ENCODE assay signal across 8 cellular contexts in genomic region chr9:120868339-120868675, GRCh38. TPM values are rescaled to one million over a fixed set of nuclear protein-coding genes. Genes with fewer than 3 reads are reported as not detected.
DNase-seq lines count a peak whose midpoint lies in the region; ATAC-seq and TF ChIP-seq lines count a peak whose summit lies in the region.

No MANE protein-coding gene starts in this region.

- H3K9me3 Mint-ChIP-seq in naive thymus-derived CD8-positive, alpha-beta T cell = no peaks in the 10 kb centered on the region

- DNase-seq in BE2C (no peak), caudate nucleus (lab: John Stamatoyannopoulos, UW) (no peak), WERI-Rb-1 (no peak), retina (no peak), NCI-H1048 (lab: John Stamatoyannopoulos, UW) (no peak)
- no peak for DNase-seq in naive thymus-derived CD8-positive, alpha-beta T cell

- no peaks in the 10 kb centered on the region for H3K27me3 Mint-ChIP-seq in naive thymus-derived CD8-positive, alpha-beta T cell

- H3K4me3 ChIP-seq in BE2C (ENCODE audit: low read depth, low read length) = peak overlapping the region; percentile 55
- no peak overlapping the region for H3K4me3 ChIP-seq in WERI-Rb-1 (ENCODE audit: low read depth, low read length)

- peaks cover 6 to 38% (median 21%) of the 10 kb centered on the region in 4 donors for H3K4me1 Mint-ChIP-seq in naive thymus-derived CD8-positive, alpha-beta T cell

- H3K4me3 Mint-ChIP-seq in naive thymus-derived CD8-positive, alpha-beta T cell = peak overlapping the region; percentile 48 to 80 (median 70)

- no peak for TF ChIP-seq EP300 in Ishikawa (IDR thresholded peaks at IDR 0.05; ENCODE audit: borderline replicate concordance)

- H3K36me3 Mint-ChIP-seq in naive thymus-derived CD8-positive, alpha-beta T cell = peaks cover 0 to 55% (median 8%) of the 10 kb centered on the region in 3 donors

- ATAC-seq in naive thymus-derived CD8-positive, alpha-beta T cell = peak; percentile 36 to 52
- no peak for ATAC-seq in HG02571 (IDR thresholded peaks at IDR 0.05; ENCODE audit: unreplicated experiment)

- TF ChIP-seq CTCF in BE2C (IDR thresholded peaks at IDR 0.05; ENCODE audit: low read depth, low read length) (no peak), WERI-Rb-1 (IDR thresholded peaks at IDR 0.05; ENCODE audit: low read depth, low read length) (no peak)

- H3K36me3 ChIP-seq in BE2C (peaks cover 27% of the 10 kb centered on the region), WERI-Rb-1 (peaks cover 89% of the 10 kb centered on the region)

- no peaks in the 10 kb centered on the region for H3K9me3 ChIP-seq in BE2C
- H3K9me3 ChIP-seq in WERI-Rb-1 (ENCODE audit: severe bottlenecking) = no peaks in the 10 kb centered on the region

- peak overlapping the region; percentile 48 to 99 (median 93) for H3K27ac Mint-ChIP-seq in naive thymus-derived CD8-positive, alpha-beta T cell

- POLR2A ChIA-PET in naive thymus-derived CD8-positive, alpha-beta T cell (lab: Charles Lee) = interaction anchor here (0.6 to 18.9 kb wide), 16 partner anchors 8 to 265 kb away, joined by 3 to 580 read pairs (median 12); partner anchors contain the start of genes FBXW2, PHF19, PSMD5 and TRAF1

- TF ChIP-seq RAD21 in Ishikawa (IDR thresholded peaks at IDR 0.05; ENCODE audit: low read depth) = no peak

- no peaks in the 10 kb centered on the region for H3K27me3 ChIP-seq in BE2C
- no peaks in the 10 kb centered on the region for H3K27me3 ChIP-seq in WERI-Rb-1 (ENCODE audit: insufficient read depth, low read depth, severe bottlenecking)

- H3K4me1 ChIP-seq in BE2C = peaks cover 4% of the 10 kb centered on the region

- H3K27ac ChIP-seq in caudate nucleus (ENCODE audit: low read depth, low read length) (peak overlapping the region; percentile 85), WERI-Rb-1 (no peak overlapping the region)

TF ChIP-seq in Ishikawa, 13 proteins besides CTCF, POLR2A, EP300 and RAD21:
- TF ChIP-seq TCF12 (IDR thresholded peaks at IDR 0.05; ENCODE audit: low read depth) = no peak
- TF ChIP-seq TAF1 (IDR thresholded peaks at IDR 0.05; ENCODE audit: low read depth) = peak; percentile 35; the same call in 1 of the 2 replicates
- no peak for TF ChIP-seq REST (IDR thresholded peaks at IDR 0.05; ENCODE audit: low read depth)
- no peak for TF ChIP-seq USF1 (IDR thresholded peaks at IDR 0.05)
- TF ChIP-seq FOXM1 (IDR thresholded peaks at IDR 0.05; ENCODE audit: borderline replicate concordance, low read depth) = no peak
- TF ChIP-seq CREB1 (IDR thresholded peaks at IDR 0.05; ENCODE audit: low read depth) = no peak
- no peak for TF ChIP-seq TEAD4 (IDR thresholded peaks at IDR 0.05)
- peak; percentile 77 for TF ChIP-seq CEBPB (IDR thresholded peaks at IDR 0.05)
- TF ChIP-seq MAX (IDR thresholded peaks at IDR 0.05) = peak; percentile 89
- TF ChIP-seq NFIC (IDR thresholded peaks at IDR 0.05) = no peak
- no peak for TF ChIP-seq YY1 (IDR thresholded peaks at IDR 0.05; ENCODE audit: low read depth)
- TF ChIP-seq EGR1 (IDR thresholded peaks at IDR 0.05) = no peak
- no peak for TF ChIP-seq ZBTB7A (IDR thresholded peaks at IDR 0.05; ENCODE audit: low read depth)

RNA-seq across cellular contexts. Expression of gene PHF19, which starts 8.7 kb away (rescaled TPM):
- polyA plus RNA-seq in BE2C (2012; ENCODE audit: insufficient read depth, insufficient read length, low read depth) = 49.6 TPM
- total RNA-seq in naive thymus-derived CD8-positive, alpha-beta T cell = 100 to 1,000 TPM; 143 to 144 TPM
- 10 to 100 TPM in 1 of 3 donors, 1 to 10 TPM in 2; 6.3 to 11.8 (median 9.4) TPM for polyA plus RNA-seq in naive thymus-derived CD8-positive, alpha-beta T cell

RNA-seq across cellular contexts. Expression of gene PSMD5, which starts 25.6 kb away (rescaled TPM):
- polyA plus RNA-seq in BE2C (2012; ENCODE audit: insufficient read depth, insufficient read length, low read depth) = 92.1 TPM
- 10 to 100 TPM; 53.0 to 57.9 TPM for total RNA-seq in naive thymus-derived CD8-positive, alpha-beta T cell
- 10 to 100 TPM; 13.7 to 23.4 (median 23.3) TPM for polyA plus RNA-seq in naive thymus-derived CD8-positive, alpha-beta T cell

RNA-seq across cellular contexts. Expression of gene TRAF1, which starts 58.3 kb away (rescaled TPM):
- polyA plus RNA-seq in BE2C (2012; ENCODE audit: insufficient read depth, insufficient read length, low read depth) = 2.3 TPM
- 100 to 1,000 TPM; 125 to 126 TPM for total RNA-seq in naive thymus-derived CD8-positive, alpha-beta T cell
- polyA plus RNA-seq in naive thymus-derived CD8-positive, alpha-beta T cell = 1 to 10 TPM; 3.7 to 7.0 (median 4.9) TPM
